Comparison of ENCODE assay signal across 14 cellular contexts in the genomic region with DNA sequence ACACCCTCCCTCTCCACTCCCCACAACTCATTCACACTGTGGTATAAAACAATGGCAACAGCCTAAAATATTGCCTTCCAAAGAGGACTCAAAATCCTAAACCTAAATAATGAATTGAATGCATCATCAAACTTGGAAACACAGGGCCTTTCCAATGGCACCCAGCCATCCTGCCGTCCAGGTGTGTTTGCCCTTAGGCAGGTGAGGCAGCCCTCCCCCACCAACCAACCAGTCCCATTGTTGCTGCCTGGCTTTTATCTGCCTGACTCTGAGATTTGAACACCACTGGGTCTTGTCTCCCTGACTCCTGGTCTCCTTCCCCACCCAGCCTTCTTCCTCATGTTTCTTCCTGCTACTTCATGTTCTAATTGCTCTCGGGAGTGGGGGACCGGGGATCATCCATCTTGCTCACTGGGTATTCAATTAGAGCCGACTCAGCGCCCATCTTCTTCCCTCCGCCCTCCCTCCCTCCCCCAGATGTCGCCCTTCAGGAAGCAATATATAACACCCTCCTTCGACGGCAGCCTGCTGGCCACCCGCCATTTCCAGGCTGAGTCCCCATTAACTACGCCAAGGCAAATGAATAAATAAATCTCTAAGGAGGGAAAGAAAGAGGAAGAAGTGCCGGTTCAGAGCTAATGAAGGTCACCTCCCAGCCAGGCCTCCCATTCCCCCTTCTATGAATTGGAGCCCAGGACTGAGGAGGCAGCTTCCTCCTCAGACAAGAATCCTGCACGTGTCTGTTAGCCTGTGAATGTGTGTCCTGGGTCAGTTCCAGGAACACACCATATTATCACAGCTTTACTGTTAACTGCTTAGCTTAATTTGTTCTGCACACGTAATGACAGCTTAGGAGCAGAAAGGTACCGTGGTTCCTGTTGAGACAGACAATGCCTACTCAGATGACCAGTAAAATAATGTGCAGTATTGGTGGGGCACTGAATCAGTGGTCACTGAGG. TPM values are rescaled to one million over a fixed set of nuclear protein-coding genes. Genes with fewer than 3 reads are reported as not detected.
DNase-seq lines count a peak whose midpoint lies in the region; ATAC-seq and TF ChIP-seq lines count a peak whose summit lies in the region.
"Had no signal": no experiment of that assay in that cellular context is flagged by ENCODE, and none has a peak within 500 bp of the region (broad histone marks: within the 10 kb centered on the region; RNA-seq: fewer than 3 reads in every experiment).

No MANE protein-coding gene starts in this region.

- peaks cover 9% of the 10 kb centered on the region for H3K27me3 ChIP-seq in foreskin keratinocyte
- H3K27me3 ChIP-seq: right lobe of liver had no signal

- H3K27ac ChIP-seq in foreskin keratinocyte = no peak overlapping the region
- H3K27ac ChIP-seq: right lobe of liver had no signal

- TF ChIP-seq CTCF in foreskin keratinocyte (conservative IDR thresholded peaks at IDR 0.05) = no peak

- peak; percentile 71 for DNase-seq in COR-L47 (lab: John Stamatoyannopoulos, UW)
- peak; percentile 39 for DNase-seq in NCI-H1092 (lab: John Stamatoyannopoulos, UW)
- DNase-seq in NCI-H345 (lab: John Stamatoyannopoulos, UW) = peak; percentile 87
- DNase-seq in foreskin keratinocyte = peak in 1 of 2 donors; percentile 60
- DNase-seq: activated CD4-positive, CD25-positive, alpha-beta regulatory T cell treated with anti-CD3 and anti-CD28 coated beads, Interleukin-2, amount 50 U/mL, for 72 hours; CD8-positive, alpha-beta T cell; NCI-H524; right lobe of liver; stimulated activated CD4-positive, alpha-beta T cell treated with anti-CD3 and anti-CD28 coated beads, Interleukin-2, amount 100 ng/mL, for 24 hours; T-helper 1 cell had no signal

- ATAC-seq in foreskin keratinocyte (peak; percentile 89), GM21786 (IDR thresholded peaks at IDR 0.05; ENCODE audit: unreplicated experiment) (no peak), HG03196 (IDR thresholded peaks at IDR 0.05; ENCODE audit: unreplicated experiment) (no peak), HG02759 (IDR thresholded peaks at IDR 0.05; ENCODE audit: unreplicated experiment) (no peak), GM18858 (IDR thresholded peaks at IDR 0.05; ENCODE audit: unreplicated experiment) (no peak)
- ATAC-seq: CD8-positive, alpha-beta T cell; right lobe of liver had no signal

- H3K4me1 ChIP-seq in foreskin keratinocyte = no peaks in the 10 kb centered on the region
- H3K4me1 ChIP-seq: right lobe of liver had no signal

RNA-seq across cellular contexts. Expression of a gene that starts 36.2 kb away (rescaled TPM):
- total RNA-seq in foreskin keratinocyte = not detected in 2 replicates
- not detected in 2 replicates for polyA plus RNA-seq in foreskin keratinocyte
- total RNA-seq: CD8-positive, alpha-beta T cell had no signal
